35 cellular contexts compared by ENCODE assay signal in genomic region chr20:45299786-45300185, GRCh38. TPM values are rescaled to one million over a fixed set of nuclear protein-coding genes. Genes with fewer than 3 reads are reported as not detected.
DNase-seq lines count a peak whose midpoint lies in the region; ATAC-seq and TF ChIP-seq lines count a peak whose summit lies in the region.
"Had no signal": no experiment of that assay in that cellular context is flagged by ENCODE, and none has a peak within 500 bp of the region (broad histone marks: within the 10 kb centered on the region; RNA-seq: fewer than 3 reads in every experiment).

No MANE protein-coding gene starts in this region.

- TF ChIP-seq CTCF in activated CD8-positive, alpha-beta T cell treated with anti-CD3 and anti-CD28 coated beads for 36 hours (IDR thresholded peaks at IDR 0.05) = no peak
- no peak for TF ChIP-seq CTCF in HEK293 (tag by site-specific recombination; IDR thresholded peaks at IDR 0.05)
- TF ChIP-seq CTCF in CD8-positive, alpha-beta T cell (IDR thresholded peaks at IDR 0.05) = no peak

- no peaks in the 10 kb centered on the region for H3K36me3 ChIP-seq in HEK293 (ENCODE audit: control insufficient read depth in 2 of 2, insufficient read depth in 1 of 2, low read length in 2 of 2)
- H3K36me3 ChIP-seq in CD8-positive, alpha-beta T cell (ENCODE audit: insufficient read depth, low read length) = no peaks in the 10 kb centered on the region
- H3K36me3 ChIP-seq: BE2C; BLaER1; BLaER1 treated with 17β-estradiol and CSF1 and Interleukin-3, amounts not matched to agents 10 nM and 100 nM had no signal

- H3K27ac ChIP-seq in HEK293 (ENCODE audit: extremely low read depth, low read depth, low read length) = no peak overlapping the region
- H3K27ac ChIP-seq in CD8-positive, alpha-beta T cell (ENCODE audit: low read depth, low read length) = no peak overlapping the region
- H3K27ac ChIP-seq: 22Rv1; A549; BLaER1; BLaER1 treated with 17β-estradiol and CSF1 and Interleukin-3, amounts not matched to agents 10 nM and 100 nM; C4-2B had no signal

- 0 out of 2 replicates have a peak, but pooled peaks cover 3% of the 10 kb centered on the region for H3K4me1 ChIP-seq in HEK293 (ENCODE audit: control insufficient read depth, insufficient read depth, low read length)
- no peaks in the 10 kb centered on the region for H3K4me1 ChIP-seq in CD8-positive, alpha-beta T cell (ENCODE audit: insufficient read depth, low read length)
- H3K4me1 ChIP-seq: A549; BE2C; BLaER1; BLaER1 treated with 17β-estradiol and CSF1 and Interleukin-3, amounts not matched to agents 10 nM and 100 nM had no signal

- DNase-seq in activated CD8-positive, alpha-beta T cell treated with anti-CD3 and anti-CD28 coated beads for 36 hours = no peak
- DNase-seq in activated CD8-positive, alpha-beta T cell treated with anti-CD3 and anti-CD28 coated beads, Interleukin-2, amount 10 ng/mL, durations not matched to agents 7 days and 5 days = no peak
- DNase-seq in T-helper 17 cell (no peak), C1 segment of cervical spinal cord (lab: John Stamatoyannopoulos, UW) (no peak)
- DNase-seq in CD8-positive, alpha-beta T cell = no peak
- DNase-seq: 8988T; ACHN; AML-193; BE2C; Caco-2; Calu3; CD4-positive, alpha-beta memory T cell; CD4-positive, alpha-beta T cell; CD4-positive, CD25-positive, alpha-beta regulatory T cell; CD8-positive, alpha-beta memory T cell; COR-L47; DMS 273 treated with DMSO at 0.1 percent for 48 hours; DMS153; DMS53; DMS79; DMS79 treated with DMSO at 0.1 percent for 48 hours; DND-41; EL had no signal

- peak overlapping the region; percentile 27 for H3K27ac Mint-ChIP-seq in activated CD8-positive, alpha-beta T cell treated with anti-CD3 and anti-CD28 coated beads for 36 hours
- no peak overlapping the region for H3K27ac Mint-ChIP-seq in activated CD8-positive, alpha-beta T cell treated with anti-CD3 and anti-CD28 coated beads, Interleukin-2, amount 10 ng/mL, durations not matched to agents 7 days and 5 days
- peak overlapping the region; percentile 39 for H3K27ac Mint-ChIP-seq in T-helper 17 cell
- H3K27ac Mint-ChIP-seq in CD8-positive, alpha-beta T cell = no peak overlapping the region
- H3K27ac Mint-ChIP-seq: B cell; CD14-positive monocyte; CD4-positive, alpha-beta memory T cell; CD4-positive, alpha-beta T cell; CD8-positive, alpha-beta memory T cell had no signal

- POLR2A ChIA-PET in activated CD8-positive, alpha-beta T cell treated with anti-CD3 and anti-CD28 coated beads for 36 hours (lab: Charles Lee) = no interaction called here
- POLR2A ChIA-PET in activated CD8-positive, alpha-beta T cell treated with anti-CD3 and anti-CD28 coated beads, Interleukin-2, amount 10 ng/mL, durations not matched to agents 7 days and 5 days (lab: Charles Lee) = no interaction called here
- POLR2A ChIA-PET in HEK293 (lab: Yijun Ruan, JAX) = no interaction called here
- POLR2A ChIA-PET in CD8-positive, alpha-beta T cell (lab: Charles Lee) = no interaction called here

- ATAC-seq in activated CD8-positive, alpha-beta T cell treated with anti-CD3 and anti-CD28 coated beads for 36 hours = no peak
- ATAC-seq in activated CD8-positive, alpha-beta T cell treated with anti-CD3 and anti-CD28 coated beads, Interleukin-2, amount 10 ng/mL, durations not matched to agents 7 days and 5 days = no peak
- no peak for ATAC-seq in T-helper 17 cell
- ATAC-seq in CD8-positive, alpha-beta T cell = no peak
- ATAC-seq: A549 had no signal

- no peaks in the 10 kb centered on the region for H3K9me3 ChIP-seq in HEK293 (ENCODE audit: control insufficient read depth, insufficient read depth, low read depth, low read length)
- no peaks in the 10 kb centered on the region for H3K9me3 ChIP-seq in T-helper 17 cell (ENCODE audit: control insufficient read depth, low read length, poor library complexity, severe bottlenecking)
- no peaks in the 10 kb centered on the region for H3K9me3 ChIP-seq in CD8-positive, alpha-beta T cell (ENCODE audit: low read length)
- H3K9me3 ChIP-seq: BE2C had no signal

- H3K27me3 ChIP-seq in CD8-positive, alpha-beta T cell (ENCODE audit: insufficient read depth, low read length) = peaks cover 8% of the 10 kb centered on the region
- H3K27me3 ChIP-seq: BE2C; BLaER1; BLaER1 treated with 17β-estradiol and CSF1 and Interleukin-3, amounts not matched to agents 10 nM and 100 nM had no signal

- CTCF ChIA-PET in activated CD8-positive, alpha-beta T cell treated with anti-CD3 and anti-CD28 coated beads for 36 hours (lab: Charles Lee) = interaction anchor here (1.3 to 1.9 kb wide), 2 partner anchors 9 to 471 kb away, joined by 4 to 8 read pairs; no protein-coding TSS in a partner anchor
- CTCF ChIA-PET in activated CD8-positive, alpha-beta T cell treated with anti-CD3 and anti-CD28 coated beads, Interleukin-2, amount 10 ng/mL, durations not matched to agents 7 days and 5 days (lab: Charles Lee) = interaction anchor here (1.7 to 6.4 kb wide), 2 partner anchors 8 to 19 kb away, joined by 8 to 131 read pairs; no protein-coding TSS in a partner anchor
- CTCF ChIA-PET in HEK293 (lab: Yijun Ruan, JAX) = interaction anchor here (0.9 to 2.4 kb wide), 3 partner anchors 10 to 23 kb away, joined by 3 to 13 read pairs (median 6); no protein-coding TSS in a partner anchor
- CTCF ChIA-PET in CD8-positive, alpha-beta T cell (lab: Charles Lee) = interaction anchor here (1.2 kb wide), 1 partner anchor 9 kb away, joined by 3 read pairs; no protein-coding TSS in a partner anchor

- peaks cover 31% of the 10 kb centered on the region for H3K27me3 Mint-ChIP-seq in activated CD8-positive, alpha-beta T cell treated with anti-CD3 and anti-CD28 coated beads for 36 hours
- peaks cover 16% of the 10 kb centered on the region for H3K27me3 Mint-ChIP-seq in activated CD8-positive, alpha-beta T cell treated with anti-CD3 and anti-CD28 coated beads, Interleukin-2, amount 10 ng/mL, durations not matched to agents 7 days and 5 days (ENCODE audit: low read depth)
- H3K27me3 Mint-ChIP-seq in T-helper 17 cell = peaks cover 68% of the 10 kb centered on the region
- peaks cover 39% of the 10 kb centered on the region for H3K27me3 Mint-ChIP-seq in CD8-positive, alpha-beta T cell (ENCODE audit: low read depth)

- no peaks in the 10 kb centered on the region for H3K9me3 Mint-ChIP-seq in activated CD8-positive, alpha-beta T cell treated with anti-CD3 and anti-CD28 coated beads for 36 hours
- H3K9me3 Mint-ChIP-seq in activated CD8-positive, alpha-beta T cell treated with anti-CD3 and anti-CD28 coated beads, Interleukin-2, amount 10 ng/mL, durations not matched to agents 7 days and 5 days (ENCODE audit: insufficient read depth) = no peaks in the 10 kb centered on the region
- no peaks in the 10 kb centered on the region for H3K9me3 Mint-ChIP-seq in CD8-positive, alpha-beta T cell
- H3K9me3 Mint-ChIP-seq: CD4-positive, alpha-beta memory T cell; CD4-positive, alpha-beta T cell; CD8-positive, alpha-beta memory T cell had no signal

- H3K4me3 ChIP-seq in HEK293 (ENCODE audit: low read depth, low read length) = no peak overlapping the region
- no peak overlapping the region for H3K4me3 ChIP-seq in CD8-positive, alpha-beta T cell (ENCODE audit: low read depth, low read length)
- H3K4me3 ChIP-seq: A549; BLaER1; BLaER1 treated with 17β-estradiol and CSF1 and Interleukin-3, amounts not matched to agents 10 nM and 100 nM had no signal

- H3K4me3 Mint-ChIP-seq in activated CD8-positive, alpha-beta T cell treated with anti-CD3 and anti-CD28 coated beads for 36 hours = no peak overlapping the region
- H3K4me3 Mint-ChIP-seq in activated CD8-positive, alpha-beta T cell treated with anti-CD3 and anti-CD28 coated beads, Interleukin-2, amount 10 ng/mL, durations not matched to agents 7 days and 5 days = no peak overlapping the region
- H3K4me3 Mint-ChIP-seq in T-helper 17 cell = no peak overlapping the region
- H3K4me3 Mint-ChIP-seq in CD8-positive, alpha-beta T cell = no peak overlapping the region
- H3K4me3 Mint-ChIP-seq: B cell; CD14-positive monocyte; CD4-positive, alpha-beta memory T cell; CD4-positive, alpha-beta T cell; CD4-positive, CD25-positive, alpha-beta regulatory T cell; CD8-positive, alpha-beta memory T cell had no signal

- intact Hi-C loops in activated CD8-positive, alpha-beta T cell treated with anti-CD3 and anti-CD28 coated beads for 36 hours (cut with micrococcal nuclease) = no loop called here
- intact Hi-C loops in CD8-positive, alpha-beta T cell (cut with DNase I, micrococcal nuclease) = no loop called here

- no peaks in the 10 kb centered on the region for H3K36me3 Mint-ChIP-seq in activated CD8-positive, alpha-beta T cell treated with anti-CD3 and anti-CD28 coated beads for 36 hours (ENCODE audit: low read depth)
- no peaks in the 10 kb centered on the region for H3K36me3 Mint-ChIP-seq in activated CD8-positive, alpha-beta T cell treated with anti-CD3 and anti-CD28 coated beads, Interleukin-2, amount 10 ng/mL, durations not matched to agents 7 days and 5 days (ENCODE audit: low read depth)
- peaks cover 7% of the 10 kb centered on the region for H3K36me3 Mint-ChIP-seq in T-helper 17 cell (ENCODE audit: low read depth)
- H3K36me3 Mint-ChIP-seq in CD8-positive, alpha-beta T cell = no peaks in the 10 kb centered on the region
- H3K36me3 Mint-ChIP-seq: CD14-positive monocyte; CD4-positive, alpha-beta memory T cell; CD4-positive, CD25-positive, alpha-beta regulatory T cell; CD8-positive, alpha-beta memory T cell had no signal

- peaks cover 24% of the 10 kb centered on the region for H3K4me1 Mint-ChIP-seq in activated CD8-positive, alpha-beta T cell treated with anti-CD3 and anti-CD28 coated beads for 36 hours (ENCODE audit: low read depth)
- H3K4me1 Mint-ChIP-seq in activated CD8-positive, alpha-beta T cell treated with anti-CD3 and anti-CD28 coated beads, Interleukin-2, amount 10 ng/mL, durations not matched to agents 7 days and 5 days (ENCODE audit: low read depth) = peaks cover 18% of the 10 kb centered on the region
- H3K4me1 Mint-ChIP-seq in T-helper 17 cell = peaks cover 5% of the 10 kb centered on the region
- no peaks in the 10 kb centered on the region for H3K4me1 Mint-ChIP-seq in CD8-positive, alpha-beta T cell (ENCODE audit: low read depth)
- H3K4me1 Mint-ChIP-seq: B cell, CD14-positive monocyte had no signal

RNA-seq across cellular contexts. Expression of gene RBPJL, which starts 6.9 kb away (rescaled TPM):
- total RNA-seq in activated CD8-positive, alpha-beta T cell treated with anti-CD3 and anti-CD28 coated beads for 36 hours = not detected
- total RNA-seq in activated CD8-positive, alpha-beta T cell treated with anti-CD3 and anti-CD28 coated beads, Interleukin-2, amount 10 ng/mL, durations not matched to agents 7 days and 5 days = not detected
- total RNA-seq in T-helper 17 cell = not detected
- not detected for total RNA-seq in CD8-positive, alpha-beta T cell
- total RNA-seq: A172; A673; B cell; Caco-2; Calu3; CD4-positive, alpha-beta memory T cell; CD4-positive, alpha-beta T cell; CD4-positive, CD25-positive, alpha-beta regulatory T cell; CD8-positive, alpha-beta memory T cell; Daoy; G401 had no signal

RNA-seq across cellular contexts. Expression of gene MATN4, which starts 8.3 kb away (rescaled TPM):
- total RNA-seq in activated CD8-positive, alpha-beta T cell treated with anti-CD3 and anti-CD28 coated beads for 36 hours = 1 to 10 TPM in 1 of 2 experiments, under 1 TPM in 1; 0.74 to 1.2 TPM
- under 1 TPM in 1 of 2 experiments, not detected in 1; 0.39 TPM for total RNA-seq in activated CD8-positive, alpha-beta T cell treated with anti-CD3 and anti-CD28 coated beads, Interleukin-2, amount 10 ng/mL, durations not matched to agents 7 days and 5 days
- total RNA-seq in T-helper 17 cell = not detected
- not detected for total RNA-seq in CD8-positive, alpha-beta T cell
- total RNA-seq: A172; B cell; Caco-2; CD4-positive, alpha-beta memory T cell; CD4-positive, alpha-beta T cell; CD4-positive, CD25-positive, alpha-beta regulatory T cell; Daoy; G401 had no signal

RNA-seq across cellular contexts. Expression of gene SLPI, which starts 45.4 kb away (rescaled TPM):
- total RNA-seq in activated CD8-positive, alpha-beta T cell treated with anti-CD3 and anti-CD28 coated beads for 36 hours = not detected
- not detected for total RNA-seq in activated CD8-positive, alpha-beta T cell treated with anti-CD3 and anti-CD28 coated beads, Interleukin-2, amount 10 ng/mL, durations not matched to agents 7 days and 5 days
- total RNA-seq in T-helper 17 cell = not detected
- total RNA-seq in CD8-positive, alpha-beta T cell = not detected
- total RNA-seq: A673; B cell; CD4-positive, alpha-beta memory T cell; CD4-positive, alpha-beta T cell; CD4-positive, CD25-positive, alpha-beta regulatory T cell; CD8-positive, alpha-beta memory T cell; Daoy; G401 had no signal

RNA-seq across cellular contexts. Expression of gene SDC4, which starts 48.4 kb away (rescaled TPM):
- 10 to 100 TPM; 21.1 to 22.0 TPM for total RNA-seq in activated CD8-positive, alpha-beta T cell treated with anti-CD3 and anti-CD28 coated beads for 36 hours
- total RNA-seq in activated CD8-positive, alpha-beta T cell treated with anti-CD3 and anti-CD28 coated beads, Interleukin-2, amount 10 ng/mL, durations not matched to agents 7 days and 5 days = 1 to 10 TPM; 6.6 to 6.7 TPM
- 1 to 10 TPM; 2.7 to 5.3 TPM for total RNA-seq in T-helper 17 cell
- 1 to 10 TPM; 1.1 TPM for total RNA-seq in CD8-positive, alpha-beta T cell
- total RNA-seq: B cell had no signal

Comparison
In these comparisons a context has a peak if more than half of its experiments do, and no peak if none do; other contexts are left out.
1. H3K27ac Mint-ChIP-seq: peak in activated CD8-positive, alpha-beta T cell treated with anti-CD3 and anti-CD28 coated beads for 36 hours (single experiment) and T-helper 17 cell (single experiment); none in activated CD8-positive, alpha-beta T cell treated with anti-CD3 and anti-CD28 coated beads, Interleukin-2, amount 10 ng/mL, durations not matched to agents 7 days and 5 days (single experiment) and CD8-positive, alpha-beta T cell (single experiment).